ENCODE assay signal across 23 cellular contexts in genomic region chr19:17005000-17005399, GRCh38. TPM values are rescaled to one million over a fixed set of nuclear protein-coding genes. Genes with fewer than 3 reads are reported as not detected.
DNase-seq lines count a peak whose midpoint lies in the region; ATAC-seq and TF ChIP-seq lines count a peak whose summit lies in the region.
"Had no signal": no experiment of that assay in that cellular context is flagged by ENCODE, and none has a peak within 500 bp of the region (broad histone marks: within the 10 kb centered on the region; RNA-seq: fewer than 3 reads in every experiment).

No MANE protein-coding gene starts in this region.

- no peak for DNase-seq in CD4-positive, CD25-positive, alpha-beta regulatory T cell
- DNase-seq in GM23338 (ENCODE audit: low spot score) (peak; percentile 54), PC-9 (no peak), endothelial cell (ENCODE audit: low spot score) (no peak), NCI-H187 (lab: John Stamatoyannopoulos, UW) (no peak), RWPE1 (ENCODE audit: low spot score) (no peak), activated gamma-delta T cell treated with Interleukin-2 at 50 U/mL for 16 hours (no peak)
- DNase-seq: activated CD8-positive, alpha-beta T cell treated with anti-CD3 and anti-CD28 coated beads, Interleukin-2, amount 10 ng/mL, durations not matched to agents 7 days and 5 days; activated gamma-delta T cell; activated T-cell treated with anti-CD3 and anti-CD28 coated beads, Interleukin-2, amount 50 U/mL, for 1 hour; EL; erythroblast; left cardiac atrium; NCI-H1417 treated with DMSO at 0.1 percent for 48 hours; NCI-H446 treated with DMSO at 0.1 percent for 48 hours; nucleus accumbens; SHP77 treated with DMSO at 0.1 percent for 48 hours; small intestine; stimulated activated CD4-positive, alpha-beta T cell treated with anti-CD3 and anti-CD28 coated beads, Interleukin-2, amount 100 ng/mL, for 24 hours; uterus had no signal

- BruUV-seq in PC-9 (replicated peaks; lab: Mats Ljungman, UMichigan) = no TSS peak

- no peaks in the 10 kb centered on the region for H3K36me3 ChIP-seq in CD4-positive, CD25-positive, alpha-beta regulatory T cell (ENCODE audit: control insufficient read depth, insufficient read depth, low read length)
- 0 out of 2 replicates have a peak, but pooled peaks cover 2% of the 10 kb centered on the region for H3K36me3 ChIP-seq in GM23338 (ENCODE audit: insufficient read depth)
- H3K36me3 ChIP-seq in PC-9 (ENCODE audit: low read depth) = no peaks in the 10 kb centered on the region
- H3K36me3 ChIP-seq: uterus had no signal

- no peak overlapping the region for H3K27ac ChIP-seq in CD4-positive, CD25-positive, alpha-beta regulatory T cell (ENCODE audit: insufficient read depth, low read length, poor library complexity, severe bottlenecking)
- H3K27ac ChIP-seq in GM23338 (ENCODE audit: low read depth) (no peak overlapping the region), PC-9 (no peak overlapping the region), RWPE1 (no peak overlapping the region)
- H3K27ac ChIP-seq: BLaER1 treated with 17β-estradiol and CSF1 and Interleukin-3, amounts not matched to agents 10 nM and 100 nM; heart left ventricle; uterus had no signal

- peak overlapping the region in 2 of 3 donors; percentile 25 to 73 for H3K27ac Mint-ChIP-seq in CD4-positive, CD25-positive, alpha-beta regulatory T cell
- H3K27ac Mint-ChIP-seq in GM23338 (no peak overlapping the region), endothelial cell (ENCODE audit: unreplicated experiment) (no peak overlapping the region)
- H3K27ac Mint-ChIP-seq: activated CD8-positive, alpha-beta T cell treated with anti-CD3 and anti-CD28 coated beads, Interleukin-2, amount 10 ng/mL, durations not matched to agents 7 days and 5 days had no signal

- peak; percentile 52 to 60 for TF ChIP-seq CTCF in GM23338 (conservative IDR thresholded peaks at IDR 0.05; ENCODE audit: low read depth in 2 of 2)
- peak; percentile 54 for TF ChIP-seq CTCF in PC-9 (conservative IDR thresholded peaks at IDR 0.05)
- peak; percentile 22 for TF ChIP-seq CTCF in endothelial cell (IDR thresholded peaks at IDR 0.05; ENCODE audit: unreplicated experiment)
- no peak for TF ChIP-seq CTCF in RWPE1 (conservative IDR thresholded peaks at IDR 0.05; ENCODE audit: low read depth)

- H3K4me2 ChIP-seq in GM23338 (no peak overlapping the region), PC-9 (no peak overlapping the region)

- peaks cover 4% of the 10 kb centered on the region for H3K27me3 Mint-ChIP-seq in CD4-positive, CD25-positive, alpha-beta regulatory T cell
- H3K27me3 Mint-ChIP-seq in GM23338 (ENCODE audit: insufficient read depth, low read depth, poor library complexity) (peaks cover 11% of the 10 kb centered on the region), endothelial cell (ENCODE audit: unreplicated experiment) (peaks cover 4% of the 10 kb centered on the region)

- peaks cover 0 to 31% (median 18%) of the 10 kb centered on the region in 4 donors for H3K4me1 Mint-ChIP-seq in CD4-positive, CD25-positive, alpha-beta regulatory T cell
- H3K4me1 Mint-ChIP-seq in GM23338 (peaks cover 4% of the 10 kb centered on the region; the same call in 1 of the 3 replicates), endothelial cell (ENCODE audit: unreplicated experiment) (no peaks in the 10 kb centered on the region)

- H3K4me3 ChIP-seq in CD4-positive, CD25-positive, alpha-beta regulatory T cell (ENCODE audit: low read depth, low read length) = no peak overlapping the region
- no peak overlapping the region for H3K4me3 ChIP-seq in GM23338
- H3K4me3 ChIP-seq in PC-9 = no peak overlapping the region
- H3K4me3 ChIP-seq: BLaER1 treated with 17β-estradiol and CSF1 and Interleukin-3, amounts not matched to agents 10 nM and 100 nM; heart left ventricle; uterus had no signal

- H3K9me3 Mint-ChIP-seq in CD4-positive, CD25-positive, alpha-beta regulatory T cell = peaks cover 0 to 4% (median 0%) of the 10 kb centered on the region in 7 donors
- H3K9me3 Mint-ChIP-seq in GM23338 (no peaks in the 10 kb centered on the region), endothelial cell (ENCODE audit: unreplicated experiment) (no peaks in the 10 kb centered on the region)

- intact Hi-C loops in PC-9 (cut with micrococcal nuclease; ENCODE audit: unreplicated experiment) = no loop called here

- H3K9me2 ChIP-seq in GM23338 (ENCODE audit: insufficient read depth) = no peaks in the 10 kb centered on the region
- no peaks in the 10 kb centered on the region for H3K9me2 ChIP-seq in PC-9 (ENCODE audit: insufficient read depth)

- CTCF ChIA-PET in PC-9 (lab: Charles Lee) = no interaction called here
- CTCF ChIA-PET in RWPE1 (lab: Yijun Ruan, JAX) = no interaction called here

- H3K36me3 Mint-ChIP-seq in CD4-positive, CD25-positive, alpha-beta regulatory T cell = no peaks in the 10 kb centered on the region
- peaks cover 14% of the 10 kb centered on the region; the same call in 2 of the 3 replicates for H3K36me3 Mint-ChIP-seq in GM23338 (ENCODE audit: low read depth)
- no peaks in the 10 kb centered on the region for H3K36me3 Mint-ChIP-seq in endothelial cell (ENCODE audit: low read depth, unreplicated experiment)

- H3K79me2 ChIP-seq in GM23338 (replicated peaks; ENCODE audit: insufficient read depth) = no peaks in the 10 kb centered on the region
- H3K79me2 ChIP-seq in PC-9 (ENCODE audit: low read depth) = no peaks in the 10 kb centered on the region

- H4K20me1 ChIP-seq in GM23338 (replicated peaks; ENCODE audit: insufficient read depth) (no peaks in the 10 kb centered on the region), PC-9 (ENCODE audit: insufficient read depth) (no peaks in the 10 kb centered on the region)
- H4K20me1 ChIP-seq: BLaER1 treated with 17β-estradiol and CSF1 and Interleukin-3, amounts not matched to agents 10 nM and 100 nM had no signal

- no peak for ATAC-seq in CD4-positive, CD25-positive, alpha-beta regulatory T cell (ENCODE audit: low read depth in 2 of 2)
- peak; percentile 53 for ATAC-seq in GM23338
- no peak for ATAC-seq in HG02642 (IDR thresholded peaks at IDR 0.05; ENCODE audit: poor library complexity, unreplicated experiment)
- ATAC-seq: activated CD8-positive, alpha-beta T cell treated with anti-CD3 and anti-CD28 coated beads, Interleukin-2, amount 10 ng/mL, durations not matched to agents 7 days and 5 days; heart left ventricle; left cardiac atrium had no signal

- POLR2A ChIA-PET in PC-9 (lab: Charles Lee; ENCODE audit: unreplicated experiment) = no interaction called here
- POLR2A ChIA-PET in RWPE1 (lab: Yijun Ruan, JAX; ENCODE audit: low non-redundant PET) = no interaction called here

- H2AFZ ChIP-seq in GM23338 = no peak overlapping the region
- H2AFZ ChIP-seq in PC-9 = no peak overlapping the region

- no peak overlapping the region for H3K4me3 Mint-ChIP-seq in CD4-positive, CD25-positive, alpha-beta regulatory T cell
- H3K4me3 Mint-ChIP-seq in GM23338 = no peak overlapping the region
- H3K4me3 Mint-ChIP-seq in endothelial cell (ENCODE audit: unreplicated experiment) = no peak overlapping the region
- H3K4me3 Mint-ChIP-seq: activated CD8-positive, alpha-beta T cell treated with anti-CD3 and anti-CD28 coated beads, Interleukin-2, amount 10 ng/mL, durations not matched to agents 7 days and 5 days had no signal

- no peaks in the 10 kb centered on the region for H3K9me3 ChIP-seq in CD4-positive, CD25-positive, alpha-beta regulatory T cell (ENCODE audit: control insufficient read depth in 2 of 2, low read length in 2 of 2)
- no peaks in the 10 kb centered on the region for H3K9me3 ChIP-seq in PC-9 (ENCODE audit: insufficient read depth, low read depth)
- H3K9me3 ChIP-seq: uterus had no signal

- no peaks in the 10 kb centered on the region for H3K27me3 ChIP-seq in CD4-positive, CD25-positive, alpha-beta regulatory T cell (ENCODE audit: control insufficient read depth, insufficient read depth, low read length)
- H3K27me3 ChIP-seq in GM23338 (ENCODE audit: insufficient read depth) (no peaks in the 10 kb centered on the region), PC-9 (ENCODE audit: insufficient read depth, low read depth) (no peaks in the 10 kb centered on the region)
- H3K27me3 ChIP-seq: BLaER1 treated with 17β-estradiol and CSF1 and Interleukin-3, amounts not matched to agents 10 nM and 100 nM; heart left ventricle; uterus had no signal

- no peaks in the 10 kb centered on the region for H3F3A ChIP-seq in GM23338 (replicated peaks; ENCODE audit: low read depth)
- H3F3A ChIP-seq in PC-9 (ENCODE audit: insufficient read depth, low read depth) = no peaks in the 10 kb centered on the region

- peaks cover 23% of the 10 kb centered on the region for H3K4me1 ChIP-seq in CD4-positive, CD25-positive, alpha-beta regulatory T cell (ENCODE audit: control insufficient read depth, insufficient read depth, low read length, poor library complexity, severe bottlenecking)
- H3K4me1 ChIP-seq in GM23338 (ENCODE audit: insufficient read depth) (no peaks in the 10 kb centered on the region; the same call in 1 of the 2 replicates), PC-9 (replicated peaks; ENCODE audit: insufficient read depth) (no peaks in the 10 kb centered on the region)
- H3K4me1 ChIP-seq: uterus had no signal

TF ChIP-seq in GM23338, 12 proteins besides CTCF, POLR2A, EP300 and RAD21:
- TF ChIP-seq EZH2 (IDR thresholded peaks at IDR 0.05; ENCODE audit: low read depth, unreplicated experiment) = no peak
- TF ChIP-seq JUNB (IDR thresholded peaks at IDR 0.05; ENCODE audit: unreplicated experiment) = no peak
- no peak for TF ChIP-seq POLR2AphosphoS5 (IDR thresholded peaks at IDR 0.05; ENCODE audit: low read depth)
- no peak for TF ChIP-seq ZNF114 (CRISPR knock-in tag; IDR thresholded peaks at IDR 0.05)

RNA-seq across cellular contexts. Expression of gene CPAMD8, which starts 21.6 kb away (rescaled TPM):
- 2.3 TPM for total RNA-seq in CD4-positive, CD25-positive, alpha-beta regulatory T cell
- polyA plus RNA-seq in CD4-positive, CD25-positive, alpha-beta regulatory T cell = under 1 TPM in 3 of 4 donors, not detected in 1; 0.03 to 0.65 (median 0.06) TPM
- 11.8 and 14.1 TPM in 2 replicates for total RNA-seq in GM23338 (2014; rRNA removed; shearing (Covaris generic))
- 4.4 and 4.6 TPM in 2 replicates for polyA plus RNA-seq in GM23338 (2016; fragmentation: Nextera tagmentation; extraction: Ambion mirVana)
- 23.7 and 25.8 TPM in 2 replicates for total RNA-seq in PC-9 (2021)
- 4.8 TPM for total RNA-seq in endothelial cell (ENCODE audit: unreplicated experiment)

Comparison
In these comparisons a context has a peak if more than half of its experiments do, and no peak if none do; other contexts are left out.
1. H3K27ac Mint-ChIP-seq: peak in CD4-positive, CD25-positive, alpha-beta regulatory T cell (2 of 3); none in GM23338 (single experiment) and endothelial cell (single experiment).